ENCODE assay signal across 23 cellular contexts in genomic region chr22:36907464-36907863, GRCh38. TPM values are rescaled to one million over a fixed set of nuclear protein-coding genes. Genes with fewer than 3 reads are reported as not detected.
DNase-seq lines count a peak whose midpoint lies in the region; ATAC-seq, FAIRE-seq and TF ChIP-seq lines count a peak whose summit lies in the region.
"Had no signal": no experiment of that assay in that cellular context is flagged by ENCODE, and none has a peak within 500 bp of the region (broad histone marks: within the 10 kb centered on the region; RNA-seq: fewer than 3 reads in every experiment).

No MANE protein-coding gene starts in this region.

- H3K27me3 Mint-ChIP-seq in activated CD8-positive, alpha-beta memory T cell treated with anti-CD3 and anti-CD28 coated beads, Interleukin-2, amount 10 ng/mL, durations not matched to agents 7 days and 5 days, result peaks cover 50% of the 10 kb centered on the region

- H3K27me3 ChIP-seq in DOHH2 (ENCODE audit: control insufficient read depth, low read length) (peaks cover 3% of the 10 kb centered on the region; the same call in 1 of the 2 replicates), K562 (ENCODE audit: control insufficient read depth in 2 of 2, insufficient read depth in 2 of 2, low read length in 2 of 2) (peaks cover 0 to 11% of the 10 kb centered on the region in 2 experiments; a peak in 3 of 5 replicates), psoas muscle (ENCODE audit: insufficient read depth in 3 of 3, low read length in 2 of 3) (peaks cover 0 to 30% (median 0%) of the 10 kb centered on the region in 3 donors)
- H3K27me3 ChIP-seq: BLaER1 had no signal

- no peaks in the 10 kb centered on the region for H3K9me1 ChIP-seq in K562 (ENCODE audit: control insufficient read depth, insufficient read depth, low read length)

- no peak for ATAC-seq in K562
- ATAC-seq in psoas muscle, result no peak
- no peak for ATAC-seq in activated CD8-positive, alpha-beta memory T cell treated with anti-CD3 and anti-CD28 coated beads, Interleukin-2, amount 10 ng/mL, durations not matched to agents 7 days and 5 days
- ATAC-seq in left ventricle myocardium superior, result no peak

- H3K4me3 ChIP-seq in DOHH2 (ENCODE audit: low read length) (peak overlapping the region; percentile 68), K562 (no peak overlapping the region), psoas muscle (no peak overlapping the region)
- H3K4me3 ChIP-seq: BLaER1 had no signal

- peaks cover 14% of the 10 kb centered on the region for H3K36me3 Mint-ChIP-seq in activated CD8-positive, alpha-beta memory T cell treated with anti-CD3 and anti-CD28 coated beads, Interleukin-2, amount 10 ng/mL, durations not matched to agents 7 days and 5 days
- H3K36me3 Mint-ChIP-seq: CD14-positive monocyte had no signal

- no peak for FAIRE-seq in K562 (lab: Jason Lieb, UNC)
- FAIRE-seq: A204.1, D721Med had no signal

- TF ChIP-seq CTCF in DOHH2 (IDR thresholded peaks at IDR 0.05; ENCODE audit: low read depth, low read length, poor library complexity, severe bottlenecking) (no peak), K562 (IDR thresholded peaks at IDR 0.05 in 2 of 3, conservative IDR thresholded peaks at IDR 0.05 in 1 of 3; ENCODE audit: insufficient read depth in 2 of 3, low read depth in 1 of 3, low read length in 3 of 3) (no peak), psoas muscle (IDR thresholded peaks at IDR 0.05) (no peak)

- H4K20me1 ChIP-seq in DOHH2 (ENCODE audit: control insufficient read depth, insufficient read depth, low read depth, low read length) (no peaks in the 10 kb centered on the region), K562 (replicated peaks; ENCODE audit: control insufficient read depth, insufficient read depth, low read length) (no peaks in the 10 kb centered on the region)
- H4K20me1 ChIP-seq: BLaER1 had no signal

- POLR2A ChIA-PET in K562 (lab: Yijun Ruan, JAX), result interaction anchor here (0.5 to 0.8 kb wide), 2 partner anchors 25 to 54 kb away, joined by 3 read pairs; no protein-coding TSS in a partner anchor

- no peak for TF ChIP-seq RAD21 in K562 (CRISPR knock-in tag; conservative IDR thresholded peaks at IDR 0.05 in 1 of 2, IDR thresholded peaks at IDR 0.05 in 1 of 2)

- H3K36me3 ChIP-seq in DOHH2 (ENCODE audit: control insufficient read depth, low read length) (no peaks in the 10 kb centered on the region), K562 (ENCODE audit: control insufficient read depth, insufficient read depth, low read length) (no peaks in the 10 kb centered on the region), psoas muscle (ENCODE audit: insufficient read depth in 1 of 2, low read depth in 1 of 2) (no peaks in the 10 kb centered on the region)
- H3K36me3 ChIP-seq: BLaER1 had no signal

- peaks cover 3% of the 10 kb centered on the region; the same call in 1 of the 2 replicates for H3K9me3 ChIP-seq in DOHH2 (ENCODE audit: control insufficient read depth, insufficient read depth, low read length)
- no peaks in the 10 kb centered on the region for H3K9me3 ChIP-seq in K562 (replicated peaks; ENCODE audit: control insufficient read depth, insufficient read depth, low read depth, low read length)
- H3K9me3 ChIP-seq in psoas muscle, result no peaks in the 10 kb centered on the region

- H3K4me1 Mint-ChIP-seq in activated CD8-positive, alpha-beta memory T cell treated with anti-CD3 and anti-CD28 coated beads, Interleukin-2, amount 10 ng/mL, durations not matched to agents 7 days and 5 days, result peaks cover 7% of the 10 kb centered on the region
- H3K4me1 Mint-ChIP-seq: B cell; CD8-positive, alpha-beta memory T cell had no signal

- no peak overlapping the region for H2AFZ ChIP-seq in K562 (ENCODE audit: low read depth, low read length)

- intact Hi-C loops in K562 (cut with micrococcal nuclease) (no loop called here), psoas muscle (cut with DNase I) (no loop called here), left ventricle myocardium superior (cut with micrococcal nuclease) (no loop called here)

- in situ Hi-C loops in K562 (cut with MboI), result no loop called here

- no peak overlapping the region for H3K27ac Mint-ChIP-seq in activated CD8-positive, alpha-beta memory T cell treated with anti-CD3 and anti-CD28 coated beads, Interleukin-2, amount 10 ng/mL, durations not matched to agents 7 days and 5 days
- H3K27ac Mint-ChIP-seq: B cell; CD14-positive monocyte; CD4-positive, alpha-beta T cell had no signal

- H3K9me2 ChIP-seq in DOHH2 (replicated peaks; ENCODE audit: control insufficient read depth, low read length), result no peaks in the 10 kb centered on the region

- no peak for TF ChIP-seq POLR2A in K562 (conservative IDR thresholded peaks at IDR 0.05)

- DNase-seq in OCI-M1 (lab: John Stamatoyannopoulos, UW) (peak; percentile 57), K562 (ENCODE audit: extremely low read depth in 1 of 4, low spot score in 3 of 4) (no peak), psoas muscle (no peak), left ventricle myocardium superior (no peak)
- no peak for DNase-seq in activated CD8-positive, alpha-beta memory T cell treated with anti-CD3 and anti-CD28 coated beads, Interleukin-2, amount 10 ng/mL, durations not matched to agents 7 days and 5 days
- DNase-seq: CD4-positive, alpha-beta T cell; CD8-positive, alpha-beta memory T cell; DMS 273 treated with DMSO at 0.1 percent for 48 hours; DMS79; GF-D8; GOT3; H7; HCEC 1CT had no signal

- H3K4me2 ChIP-seq in DOHH2 (ENCODE audit: low read length) (peak overlapping the region; percentile 93), K562 (ENCODE audit: insufficient read depth, low read length) (no peak overlapping the region)
- H3K4me2 ChIP-seq: BLaER1 had no signal

- 0% methylated on average over 3 of the region's 3 CpGs for WGBS in K562 (ENCODE audit: insufficient coverage, low coverage, missing lambda C conversion rate)
- 70 to 74% (median 74%) methylated on average over 3 of the region's 3 CpGs for WGBS in psoas muscle, 3 donors

- peaks cover 13% of the 10 kb centered on the region for H3F3A ChIP-seq in DOHH2 (ENCODE audit: control insufficient read depth, insufficient read depth)

- BruUV-seq in K562 (replicated peaks; lab: Mats Ljungman, UMichigan), result no TSS peak

- H3K9ac ChIP-seq in K562 (ENCODE audit: insufficient read depth in 1 of 2, low read depth in 2 of 2, low read length in 2 of 2), result no peak overlapping the region
- H3K9ac ChIP-seq: BLaER1 had no signal

- peak overlapping the region; percentile 89 for H3K27ac ChIP-seq in DOHH2 (ENCODE audit: low read depth, low read length)
- no peak overlapping the region for H3K27ac ChIP-seq in K562 (ENCODE audit: extremely low read depth, low read depth, low read length)
- no peak overlapping the region for H3K27ac ChIP-seq in psoas muscle
- H3K27ac ChIP-seq: 22Rv1, BLaER1 had no signal

- no peaks in the 10 kb centered on the region for H3K9me3 Mint-ChIP-seq in activated CD8-positive, alpha-beta memory T cell treated with anti-CD3 and anti-CD28 coated beads, Interleukin-2, amount 10 ng/mL, durations not matched to agents 7 days and 5 days (ENCODE audit: low read depth)
- H3K9me3 Mint-ChIP-seq: CD4-positive, alpha-beta T cell had no signal

- H3K4me1 ChIP-seq in DOHH2 (ENCODE audit: control insufficient read depth, low read length) (peaks cover 63% of the 10 kb centered on the region), K562 (replicated peaks in 1 of 2; ENCODE audit: control insufficient read depth in 2 of 2, insufficient read depth in 2 of 2, low read length in 2 of 2) (no peaks in the 10 kb centered on the region), psoas muscle (no peaks in the 10 kb centered on the region)

- no peak for TF ChIP-seq EP300 in K562 (IDR thresholded peaks at IDR 0.05; ENCODE audit: low read length)

- no peak overlapping the region for H3K4me3 Mint-ChIP-seq in activated CD8-positive, alpha-beta memory T cell treated with anti-CD3 and anti-CD28 coated beads, Interleukin-2, amount 10 ng/mL, durations not matched to agents 7 days and 5 days
- H3K4me3 Mint-ChIP-seq: B cell; CD14-positive monocyte; CD4-positive, alpha-beta T cell; CD8-positive, alpha-beta memory T cell had no signal

- CTCF ChIA-PET in K562 (lab: Yijun Ruan, JAX; ENCODE audit: low intra/inter-chr PET ratio), result no interaction called here
- CTCF ChIA-PET in activated CD8-positive, alpha-beta memory T cell treated with anti-CD3 and anti-CD28 coated beads, Interleukin-2, amount 10 ng/mL, durations not matched to agents 7 days and 5 days (lab: Charles Lee), result interaction anchor here (1.0 kb wide), 1 partner anchor 51 kb away, joined by 3 read pairs; no protein-coding TSS in a partner anchor

- H3K79me2 ChIP-seq in DOHH2 (ENCODE audit: control insufficient read depth, low read length), result no peaks in the 10 kb centered on the region
- H3K79me2 ChIP-seq in K562 (ENCODE audit: control insufficient read depth, insufficient read depth, low read length), result no peaks in the 10 kb centered on the region

RNA-seq across cellular contexts. Expression of gene CSF2RB, which starts 6.0 kb away (rescaled TPM):
- not detected in 2 replicates for total RNA-seq in K562 (2011; cell fraction: chromatin; rRNA removed; ENCODE audit: low replicate concordance)
- under 0.01 TPM in 1 of 2 replicates, not detected in the other for total RNA-seq in K562 (2011; cell fraction: nucleolus; rRNA removed)
- not detected in 2 replicates for total RNA-seq in K562 (2011; cell fraction: nucleoplasm; rRNA removed)
- total RNA-seq in K562 (2014; rRNA removed), result 0.36 and 0.61 TPM in 2 replicates
- total RNA-seq in K562 (2014; rRNA removed; fragmentation: Illumina TruSeq; extraction: Trizol), result 0.26 and 0.29 TPM in 2 replicates
- total RNA-seq in K562 (2015; rRNA removed; fragmentation: Illumina TruSeq; extraction: Trizol), result 0.62 and 0.72 TPM in 2 replicates
- 0.60 and 1.0 TPM in 2 replicates for total RNA-seq in K562 (2021)
- polyA plus RNA-seq in K562 (2011; rRNA removed), result 0.04 and 0.16 TPM in 2 replicates
- polyA plus RNA-seq in K562 (2011; cell fraction: cytosol; rRNA removed), result 0.12 and 0.24 TPM in 2 replicates
- polyA plus RNA-seq in K562 (2011; cell fraction: nucleus; rRNA removed), result 0.17 and 0.20 TPM in 2 replicates
- 0.48 and 1.3 TPM in 2 replicates for polyA plus RNA-seq in K562 (2012)
- 0.54 and 0.62 TPM in 2 replicates for polyA plus RNA-seq in K562 (2014; fragmentation: Illumina TruSeq; extraction: Trizol)
- under 1 TPM; 0.06 to 0.07 TPM for polyA plus RNA-seq in K562 (2014; fragmentation: Nextera tagmentation; extraction: Ambion mirVana)
- polyA plus RNA-seq in K562 (2014; rRNA removed), result 0.54 and 0.74 TPM in 2 replicates
- 0.07 and 0.09 TPM in 2 replicates for polyA minus RNA-seq in K562 (2011; rRNA and poly(A)+ RNA removed)
- not detected in 2 replicates for polyA minus RNA-seq in K562 (2011; cell fraction: cytosol; rRNA and poly(A)+ RNA removed)
- 0.13 and 0.22 TPM in 2 replicates for polyA minus RNA-seq in K562 (2011; cell fraction: nucleus; rRNA and poly(A)+ RNA removed)
- total RNA-seq in psoas muscle, result 1 to 10 TPM; 1.0 to 1.7 (median 1.5) TPM
- under 1 TPM; 0.25 to 0.45 (median 0.27) TPM for polyA plus RNA-seq in psoas muscle
- 10 to 100 TPM in 1 of 2 experiments, 1 to 10 TPM in 1; 3.0 to 26.9 TPM for total RNA-seq in activated CD8-positive, alpha-beta memory T cell treated with anti-CD3 and anti-CD28 coated beads, Interleukin-2, amount 10 ng/mL, durations not matched to agents 7 days and 5 days
- 3.2 TPM for total RNA-seq in left ventricle myocardium superior
- total RNA-seq: Daoy, G401, H7 had no signal
- polyA plus RNA-seq: AG04450 had no signal

RNA-seq across cellular contexts. Expression of gene NCF4, which starts 46.7 kb away (rescaled TPM):
- 0.30 TPM in 1 of 2 replicates, not detected in the other for total RNA-seq in K562 (2011; cell fraction: chromatin; rRNA removed; ENCODE audit: low replicate concordance)
- 0.33 TPM in 1 of 2 replicates, not detected in the other for total RNA-seq in K562 (2011; cell fraction: nucleolus; rRNA removed)
- not detected in 2 replicates for total RNA-seq in K562 (2011; cell fraction: nucleoplasm; rRNA removed)
- total RNA-seq in K562 (2014; rRNA removed) (0.53 and 0.95 TPM in 2 replicates), K562 (2014; rRNA removed; fragmentation: Illumina TruSeq; extraction: Trizol) (0.13 and 0.33 TPM in 2 replicates), K562 (2015; rRNA removed; fragmentation: Illumina TruSeq; extraction: Trizol) (0.58 and 0.79 TPM in 2 replicates), K562 (2021) (0.18 and 0.56 TPM in 2 replicates), psoas muscle (1 to 10 TPM; 2.6 to 4.3 (median 3.0) TPM), left ventricle myocardium superior (6.8 TPM)
- polyA plus RNA-seq in K562 (2011; rRNA removed) (0.42 and 0.87 TPM in 2 replicates), K562 (2014; fragmentation: Illumina TruSeq; extraction: Trizol) (0.55 and 0.66 TPM in 2 replicates), K562 (2014; fragmentation: Nextera tagmentation; extraction: Ambion mirVana) (under 1 TPM; 0.04 to 0.15 TPM), K562 (2014; rRNA removed) (0.20 and 0.42 TPM in 2 replicates), psoas muscle (1 to 10 TPM; 1.5 to 1.9 (median 1.5) TPM)
- polyA plus RNA-seq in K562 (2011; cell fraction: cytosol; rRNA removed), result 0.70 and 0.72 TPM in 2 replicates
- polyA plus RNA-seq in K562 (2011; cell fraction: nucleus; rRNA removed), result 2.4 and 3.4 TPM in 2 replicates
- polyA plus RNA-seq in K562 (2012), result 0.42 and 2.9 TPM in 2 replicates
- 0.18 TPM in 2 replicates for polyA minus RNA-seq in K562 (2011; rRNA and poly(A)+ RNA removed)
- polyA minus RNA-seq in K562 (2011; cell fraction: cytosol; rRNA and poly(A)+ RNA removed), result not detected in 2 replicates
- 0.22 TPM in 1 of 2 replicates, not detected in the other for polyA minus RNA-seq in K562 (2011; cell fraction: nucleus; rRNA and poly(A)+ RNA removed)
- 10 to 100 TPM; 59.7 to 77.9 TPM for total RNA-seq in activated CD8-positive, alpha-beta memory T cell treated with anti-CD3 and anti-CD28 coated beads, Interleukin-2, amount 10 ng/mL, durations not matched to agents 7 days and 5 days
- total RNA-seq: G401, H7 had no signal
- polyA plus RNA-seq: AG04450 had no signal
